Comparison of ENCODE assay signal across 8 cellular contexts in the genomic region with DNA sequence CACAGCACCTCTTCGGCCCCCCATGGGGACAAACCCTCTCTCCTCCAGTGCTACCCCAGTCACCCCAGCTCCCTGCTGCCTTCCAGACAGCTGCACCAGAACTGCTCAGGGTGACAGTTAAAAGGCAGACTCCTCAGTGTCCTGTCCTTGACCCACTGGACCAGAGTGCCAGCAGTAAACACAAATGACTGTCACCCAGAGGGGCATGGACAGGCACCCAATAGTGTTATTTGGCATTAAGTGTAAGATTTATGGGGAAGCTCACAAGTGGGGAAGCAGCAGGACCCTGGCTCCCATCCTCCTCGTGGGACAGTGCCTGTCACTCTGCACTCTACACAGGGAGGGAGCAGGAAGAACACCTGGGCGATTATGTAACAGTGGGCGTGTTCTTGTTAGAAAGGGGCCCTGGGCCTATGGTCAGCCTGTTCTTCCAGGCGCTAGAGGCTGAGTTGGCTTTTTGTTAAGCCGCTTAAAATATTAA. TPM values are rescaled to one million over a fixed set of nuclear protein-coding genes. Genes with fewer than 3 reads are reported as not detected.
DNase-seq lines count a peak whose midpoint lies in the region; FAIRE-seq and TF ChIP-seq lines count a peak whose summit lies in the region.
"Had no signal": no experiment of that assay in that cellular context is flagged by ENCODE, and none has a peak within 500 bp of the region (broad histone marks: within the 10 kb centered on the region; RNA-seq: fewer than 3 reads in every experiment).

No MANE protein-coding gene starts in this region.

- H3K4me1 ChIP-seq in prostate gland (replicated peaks), result peaks cover 48% of the 10 kb centered on the region

- H3K27ac ChIP-seq in prostate gland, result peak overlapping the region; percentile 62 to 64

- peaks cover 0 to 6% of the 10 kb centered on the region in 2 donors for H3K36me3 ChIP-seq in prostate gland

- intact Hi-C loops in dendritic cell treated with granulocyte-macrophage colony-stimulating factor and Interleukin-4, amounts not matched to agents 40 ng/mL and 50 ng/mL, for 4 days (cut with micrococcal nuclease), result loop anchor here (5.0 to 10.0 kb wide), 3 partner anchors 213 to 690 kb away; a partner anchor contains a TSS
- intact Hi-C loops in prostate gland (cut with DNase I), result loop anchor here (5.0 to 10.0 kb wide), 2 partner anchors 35 to 183 kb away; a partner anchor contains a TSS

- TF ChIP-seq CTCF in prostate gland (IDR thresholded peaks at IDR 0.05), result no peak
- no peak for TF ChIP-seq CTCF in GM20000 (IDR thresholded peaks at IDR 0.05; ENCODE audit: extremely low read depth, missing control alignments)

- DNase-seq in GM19239 (ENCODE audit: insufficient read length, low spot score), result no peak
- peak; percentile 61 for DNase-seq in NCI-H510A treated with DMSO at 0.1 percent for 48 hours (lab: John Stamatoyannopoulos, UW)
- peak; percentile 69 for DNase-seq in prostate gland (ENCODE audit: low spot score)
- no peak for DNase-seq in SHP77 treated with DMSO at 0.1 percent for 48 hours (lab: John Stamatoyannopoulos, UW)
- no peak for DNase-seq in GM20000 (ENCODE audit: low spot score)
- no peak for DNase-seq in UCSD-AML1 (lab: John Stamatoyannopoulos, UW; ENCODE audit: unreplicated experiment)
- DNase-seq: T1000 had no signal

- TF ChIP-seq POLR2A in prostate gland (IDR thresholded peaks at IDR 0.05), result no peak

- FAIRE-seq in GM19239 (lab: Jason Lieb, UNC), result peak; percentile 37

- H3K9me3 Mint-ChIP-seq in dendritic cell treated with granulocyte-macrophage colony-stimulating factor and Interleukin-4, amounts not matched to agents 40 ng/mL and 50 ng/mL, for 4 days, result no peaks in the 10 kb centered on the region

- no peak overlapping the region for H3K4me3 ChIP-seq in prostate gland

- no peaks in the 10 kb centered on the region for H3K27me3 ChIP-seq in prostate gland (replicated peaks; ENCODE audit: insufficient read depth)

- 36% methylated on average over 6 of the region's 6 CpGs for WGBS in prostate gland

- peak overlapping the region; percentile 100 for H3K27ac Mint-ChIP-seq in dendritic cell treated with granulocyte-macrophage colony-stimulating factor and Interleukin-4, amounts not matched to agents 40 ng/mL and 50 ng/mL, for 4 days

- H3K9me3 ChIP-seq in prostate gland, result no peaks in the 10 kb centered on the region

- no peak overlapping the region for H3K4me3 Mint-ChIP-seq in dendritic cell treated with granulocyte-macrophage colony-stimulating factor and Interleukin-4, amounts not matched to agents 40 ng/mL and 50 ng/mL, for 4 days

- no peaks in the 10 kb centered on the region for H3K27me3 Mint-ChIP-seq in dendritic cell treated with granulocyte-macrophage colony-stimulating factor and Interleukin-4, amounts not matched to agents 40 ng/mL and 50 ng/mL, for 4 days

- H3K4me1 Mint-ChIP-seq in dendritic cell treated with granulocyte-macrophage colony-stimulating factor and Interleukin-4, amounts not matched to agents 40 ng/mL and 50 ng/mL, for 4 days (ENCODE audit: low read depth), result peaks cover 94% of the 10 kb centered on the region

- peaks cover 97% of the 10 kb centered on the region for H3K36me3 Mint-ChIP-seq in dendritic cell treated with granulocyte-macrophage colony-stimulating factor and Interleukin-4, amounts not matched to agents 40 ng/mL and 50 ng/mL, for 4 days (ENCODE audit: low read depth)

RNA-seq across cellular contexts. Expression of a gene that starts 5.0 kb away (rescaled TPM):
- 100 to 1,000 TPM; 186 to 264 TPM for total RNA-seq in prostate gland

RNA-seq across cellular contexts. Expression of a gene that starts 7.2 kb away (rescaled TPM):
- 100 to 1,000 TPM; 294 to 334 TPM for total RNA-seq in prostate gland

RNA-seq across cellular contexts. Expression of a gene that starts 25.4 kb away (rescaled TPM):
- 10 to 100 TPM; 24.0 to 38.6 TPM for total RNA-seq in prostate gland

RNA-seq across cellular contexts. Expression of a gene that starts 43.0 kb away (rescaled TPM):
- total RNA-seq in prostate gland, result under 1 TPM; 0.05 to 0.68 TPM

Comparison
In these comparisons a context has a peak if more than half of its experiments do, and no peak if none do; other contexts are left out.
1. DNase-seq: peak in NCI-H510A treated with DMSO at 0.1 percent for 48 hours (single experiment) and prostate gland (single experiment); none in GM19239 (single experiment), SHP77 treated with DMSO at 0.1 percent for 48 hours (single experiment), GM20000 (single experiment) and UCSD-AML1 (single experiment).